Comparison of ENCODE assay signal across 6 cellular contexts in genomic region chr5:2267991-2268390, GRCh38.
"Had no signal": no experiment of that assay in that cellular context is flagged by ENCODE, and none has a peak within 500 bp of the region (broad histone marks: within the 10 kb centered on the region; RNA-seq: fewer than 3 reads in every experiment).

No MANE protein-coding gene starts in this region.

- DNase-seq: HFFc6 had no signal

- H3K4me1 ChIP-seq: HAP-1 had no signal

- H3K36me3 ChIP-seq: HAP-1 had no signal

- H3K27ac ChIP-seq: HL-60 had no signal

- H3K4me3 ChIP-seq: GM23338, HAP-1 had no signal

- ATAC-seq: GM23338, HCT116, HepG2 had no signal

- H3K9me3 ChIP-seq: HAP-1 had no signal

- H3K4me2 ChIP-seq: GM23338 had no signal

- H2AFZ ChIP-seq: GM23338 had no signal
